ENCODE assay signal across 34 cellular contexts in genomic region chr7:105610165-105610930, GRCh38. TPM values are rescaled to one million over a fixed set of nuclear protein-coding genes. Genes with fewer than 3 reads are reported as not detected.
"Had no signal": no experiment of that assay in that cellular context is flagged by ENCODE, and none has a peak within 500 bp of the region (broad histone marks: within the 10 kb centered on the region; RNA-seq: fewer than 3 reads in every experiment).

No MANE protein-coding gene starts in this region.

- H3K4me1 ChIP-seq: esophagus muscularis mucosa, foreskin keratinocyte, gastroesophageal sphincter, heart right ventricle, left lung, pancreas, prostate gland, right atrium auricular region, stomach, thyroid gland had no signal

- ATAC-seq: foreskin keratinocyte; gastroesophageal sphincter; heart right ventricle; left cardiac atrium; left lung; mucosa of descending colon; natural killer cell treated with Interleukin-12 subunit alpha and Interleukin-12 subunit beta and Interleukin-15 and Interleukin-18, amount 100 ng/mL, for 72 hours; pancreas; sciatic nerve; stimulated activated effector memory CD8-positive, alpha-beta T cell treated with anti-CD3 and anti-CD28 coated beads, Interleukin-12 subunit alpha, Interleukin-12 subunit beta, amount 100 ng/mL, for 72 hours had no signal

- H3K4me3 ChIP-seq: dorsolateral prefrontal cortex, esophagus muscularis mucosa, gastroesophageal sphincter, heart right ventricle, left lung, mucosa of descending colon, pancreas, prostate gland, right atrium auricular region, stomach, thyroid gland had no signal

- H3K27ac Mint-ChIP-seq: natural killer cell treated with Interleukin-12 subunit alpha and Interleukin-12 subunit beta and Interleukin-15 and Interleukin-18, amount 100 ng/mL, for 72 hours; stimulated activated effector memory CD8-positive, alpha-beta T cell treated with anti-CD3 and anti-CD28 coated beads, Interleukin-12 subunit alpha, Interleukin-12 subunit beta, amount 100 ng/mL, for 72 hours had no signal

- H3K9me3 ChIP-seq: esophagus muscularis mucosa, gastroesophageal sphincter, heart right ventricle, left lung, mucosa of descending colon, neutrophil, pancreas, prostate gland, right atrium auricular region, stomach, thyroid gland had no signal

- H3K4me1 Mint-ChIP-seq: naive B cell; stimulated activated effector memory CD8-positive, alpha-beta T cell treated with anti-CD3 and anti-CD28 coated beads, Interleukin-12 subunit alpha, Interleukin-12 subunit beta, amount 100 ng/mL, for 72 hours had no signal

- H3K4me3 Mint-ChIP-seq: natural killer cell treated with Interleukin-12 subunit alpha and Interleukin-12 subunit beta and Interleukin-15 and Interleukin-18, amount 100 ng/mL, for 72 hours; neural crest cell; stimulated activated effector memory CD8-positive, alpha-beta T cell treated with anti-CD3 and anti-CD28 coated beads, Interleukin-12 subunit alpha, Interleukin-12 subunit beta, amount 100 ng/mL, for 72 hours had no signal

- DNase-seq: dorsolateral prefrontal cortex; effector CD4-positive, alpha-beta T cell; foreskin keratinocyte; glutamatergic neuron; heart right ventricle; hippocampal formation; left cardiac atrium; left lung; mucosa of descending colon; naive B cell; pancreas; stimulated activated CD4-positive, alpha-beta T cell treated with anti-CD3 and anti-CD28 coated beads, Interleukin-2, amount 100 ng/mL, for 24 hours; stimulated activated CD4-positive, alpha-beta T cell treated with anti-CD3 and anti-CD28 coated beads, Interleukin-4, amount 100 ng/mL, for 24 hours; stimulated activated naive CD4-positive, alpha-beta T cell treated with Interleukin-2 at 50 U/mL for 16 hours; stomach; thyroid gland; trophoblast cell had no signal

- H3K27me3 Mint-ChIP-seq: naive B cell; natural killer cell treated with Interleukin-12 subunit alpha and Interleukin-12 subunit beta and Interleukin-15 and Interleukin-18, amount 100 ng/mL, for 72 hours had no signal

- H3K36me3 Mint-ChIP-seq: natural killer cell treated with Interleukin-12 subunit alpha and Interleukin-12 subunit beta and Interleukin-15 and Interleukin-18, amount 100 ng/mL, for 72 hours had no signal

- H3K9me3 Mint-ChIP-seq: naive B cell; natural killer cell treated with Interleukin-12 subunit alpha and Interleukin-12 subunit beta and Interleukin-15 and Interleukin-18, amount 100 ng/mL, for 72 hours; neural crest cell; stimulated activated effector memory CD8-positive, alpha-beta T cell treated with anti-CD3 and anti-CD28 coated beads, Interleukin-12 subunit alpha, Interleukin-12 subunit beta, amount 100 ng/mL, for 72 hours had no signal

- H3K27ac ChIP-seq: dorsolateral prefrontal cortex, esophagus muscularis mucosa, foreskin keratinocyte, gastroesophageal sphincter, heart right ventricle, left lung, neutrophil, pancreas, prostate gland, right atrium auricular region, stomach, thyroid gland had no signal

- H3K27me3 ChIP-seq: dorsolateral prefrontal cortex, esophagus muscularis mucosa, foreskin keratinocyte, gastroesophageal sphincter, heart right ventricle, left lung, neutrophil, pancreas, right atrium auricular region, stomach, thyroid gland had no signal

RNA-seq across cellular contexts. Expression of gene EFCAB10, which starts 29.1 kb away (rescaled TPM):
- total RNA-seq: epithelial cell of proximal tubule; esophagus muscularis mucosa; fibroblast of lung; heart right ventricle; left cardiac atrium; lower leg skin; lung microvascular endothelial cell; mucosa of descending colon; natural killer cell treated with Interleukin-12 subunit alpha and Interleukin-12 subunit beta and Interleukin-15 and Interleukin-18, amount 100 ng/mL, for 72 hours; omental fat pad; pancreas; right atrium auricular region; sciatic nerve; skeletal muscle tissue; subcutaneous adipose tissue; thyroid gland; urinary bladder had no signal
- polyA plus RNA-seq: fibroblast of lung, foreskin keratinocyte, heart right ventricle, stomach, urinary bladder had no signal
